8 cellular contexts compared by ENCODE assay signal in the genomic region with DNA sequence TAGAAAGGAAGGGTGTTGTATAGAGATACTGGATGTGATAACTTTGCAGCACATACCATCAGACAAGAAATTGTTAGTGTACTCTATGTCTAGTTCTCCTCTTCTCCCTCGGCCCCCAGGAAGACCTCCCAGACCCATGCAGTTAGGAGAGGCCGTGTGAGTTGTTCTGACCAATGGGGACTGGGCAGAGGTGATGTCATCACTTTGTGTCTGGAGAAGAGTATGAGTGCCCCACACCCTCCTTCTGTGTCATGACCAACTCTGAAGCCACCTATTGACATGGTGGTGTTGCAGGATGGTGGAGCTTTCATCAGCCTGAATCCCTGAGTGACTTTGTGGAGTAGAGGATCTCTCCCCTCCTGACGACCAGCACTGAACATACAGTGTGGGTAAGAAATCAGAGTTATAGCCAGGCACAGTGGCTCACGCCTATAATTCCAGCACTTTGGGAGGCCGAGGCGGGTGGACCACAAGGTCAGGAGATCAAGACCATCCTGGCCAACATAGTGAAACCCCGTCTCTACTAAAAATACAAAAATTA.
"Had no signal": no experiment of that assay in that cellular context is flagged by ENCODE, and none has a peak within 500 bp of the region (broad histone marks: within the 10 kb centered on the region; RNA-seq: fewer than 3 reads in every experiment).

No MANE protein-coding gene starts in this region.

- H3K9ac ChIP-seq: GM23248 had no signal

- H3K9me3 Mint-ChIP-seq: HFFc6, IgD-negative memory B cell had no signal

- H3K4me3 ChIP-seq: GM23248, HAP-1 had no signal

- DNase-seq: GM23248, GOT3, H7, HFFc6, KG1 had no signal

- H3K27ac Mint-ChIP-seq: HFFc6, IgD-negative memory B cell had no signal

- H3K4me1 ChIP-seq: HAP-1 had no signal

- H3K27ac ChIP-seq: GM23248, HL-60 had no signal

- H3K36me3 ChIP-seq: HAP-1 had no signal

- H2AFZ ChIP-seq: GM23248 had no signal

- H3K4me3 Mint-ChIP-seq: HFFc6, IgD-negative memory B cell had no signal

- H3K27me3 Mint-ChIP-seq: IgD-negative memory B cell had no signal
